Comparison of ENCODE assay signal across 20 cellular contexts in genomic region chr1:211741116-211741515, GRCh38.
A peak's percentile ranks its signal among the peaks of the same experiment; 100 is the strongest.
DNase-seq lines count a peak whose midpoint lies in the region; ATAC-seq, FAIRE-seq and TF ChIP-seq lines count a peak whose summit lies in the region.
"Had no signal": no experiment of that assay in that cellular context is flagged by ENCODE, and none has a peak within 500 bp of the region (broad histone marks: within the 10 kb centered on the region; RNA-seq: fewer than 3 reads in every experiment).

No MANE protein-coding gene starts in this region.

- H2AFZ ChIP-seq in OCI-LY7 (ENCODE audit: low read length): no peak overlapping the region
- H2AFZ ChIP-seq: PC-9 had no signal

- H3K4me1 ChIP-seq in OCI-LY7 (ENCODE audit: insufficient read depth, low read length, poor library complexity, severe bottlenecking) (peaks cover 23% of the 10 kb centered on the region), small intestine (ENCODE audit: control insufficient read depth in 2 of 2, insufficient read depth in 1 of 2, low read depth in 1 of 2, low read length in 1 of 2) (no peaks in the 10 kb centered on the region)

- H3K27ac ChIP-seq in OCI-LY7 (ENCODE audit: low read depth, low read length, poor library complexity, severe bottlenecking): no peak overlapping the region
- H3K27ac ChIP-seq in cingulate gyrus (ENCODE audit: low read depth, low read length): peak overlapping the region; percentile 73
- H3K27ac ChIP-seq in small intestine (ENCODE audit: low read depth in 1 of 2, low read length in 1 of 2): no peak overlapping the region
- H3K27ac ChIP-seq: C4-2B, heart right ventricle, PC-9, VCaP had no signal

- H3K4me3 ChIP-seq in OCI-LY7 (ENCODE audit: low read depth, low read length, poor library complexity, severe bottlenecking) (no peak overlapping the region), small intestine (ENCODE audit: low read depth in 1 of 2, low read length in 2 of 2) (no peak overlapping the region)
- H3K4me3 ChIP-seq: heart right ventricle, PC-9 had no signal

- WGBS in small intestine, 3 donors: 65 to 72% (median 65%) methylated on average over 9 of the region's 9 CpGs

- H3K36me3 ChIP-seq in OCI-LY7 (ENCODE audit: insufficient read depth, low read length) (no peaks in the 10 kb centered on the region), small intestine (ENCODE audit: control insufficient read depth in 2 of 2, insufficient read depth in 2 of 2, low read length in 2 of 2) (peaks cover 0 to 2% of the 10 kb centered on the region in 2 donors)

- H3K4me2 ChIP-seq in OCI-LY7 (ENCODE audit: low read length): no peak overlapping the region
- H3K4me2 ChIP-seq: PC-9 had no signal

- no peaks in the 10 kb centered on the region for H3K9me2 ChIP-seq in OCI-LY7 (ENCODE audit: insufficient read depth, low read length)

- no TSS peak for BruUV-seq in OCI-LY7 (replicated peaks; lab: Mats Ljungman, UMichigan)

- intact Hi-C loops in OCI-LY7 (cut with micrococcal nuclease; ENCODE audit: unreplicated experiment): no loop called here

- H3K9me3 ChIP-seq in OCI-LY7 (ENCODE audit: low read length) (no peaks in the 10 kb centered on the region), small intestine (ENCODE audit: control insufficient read depth, low read depth) (no peaks in the 10 kb centered on the region)
- H3K9me3 ChIP-seq: heart right ventricle had no signal

- CTCF ChIA-PET in OCI-LY7 (lab: Charles Lee; ENCODE audit: unreplicated experiment): no interaction called here

- TF ChIP-seq CTCF in OCI-LY7 (conservative IDR thresholded peaks at IDR 0.05; ENCODE audit: low read length): 0 out of 2 replicates have a peak, but pooled peaks have one; percentile 17

- no peak for ATAC-seq in HG02571 (IDR thresholded peaks at IDR 0.05; ENCODE audit: unreplicated experiment)
- ATAC-seq: activated naive CD8-positive, alpha-beta T cell treated with anti-CD3 and anti-CD28 coated beads, Interleukin-2, amount 50 U/mL, for 24 hours; heart right ventricle had no signal

- no peaks in the 10 kb centered on the region for H3K79me2 ChIP-seq in OCI-LY7 (ENCODE audit: insufficient read depth, low read depth, low read length)

- POLR2A ChIA-PET in OCI-LY7 (lab: Charles Lee): interaction anchor here (1.0 to 1.2 kb wide), 2 partner anchors 12 to 40 kb away, joined by 3 to 5 read pairs; no protein-coding TSS in a partner anchor

- no peak for FAIRE-seq in small intestine (lab: Jason Lieb, UNC)
- FAIRE-seq: A204.1, keratinocyte had no signal

- DNase-seq in NCI-H82 (lab: John Stamatoyannopoulos, UW) (peak; percentile 50), NCI-H82 treated with DMSO at 0.1 percent for 48 hours (lab: John Stamatoyannopoulos, UW; ENCODE audit: unreplicated experiment) (no peak), OCI-LY7 (ENCODE audit: low spot score) (no peak), small intestine (peak; percentile 17), COLO829 (ENCODE audit: low spot score) (no peak), NCI-H446 treated with DMSO at 0.1 percent for 48 hours (lab: John Stamatoyannopoulos, UW) (no peak)
- DNase-seq: activated naive CD8-positive, alpha-beta T cell treated with anti-CD3 and anti-CD28 coated beads, Interleukin-2, amount 50 U/mL, for 24 hours; effector CD4-positive, alpha-beta T cell; heart right ventricle; IMR-90; NCI-H2081; NCI-H510A treated with DMSO at 0.1 percent for 48 hours; trophoblast cell had no signal

- H3K27me3 ChIP-seq in small intestine (ENCODE audit: control insufficient read depth in 2 of 2, insufficient read depth in 2 of 2, low read length in 2 of 2): no peaks in the 10 kb centered on the region

- H4K20me1 ChIP-seq in OCI-LY7 (ENCODE audit: insufficient read depth, low read length): no peaks in the 10 kb centered on the region

Comparison
In these comparisons a context has a peak if more than half of its experiments do, and no peak if none do; other contexts are left out.
1. DNase-seq: peak in NCI-H82 (single experiment) and small intestine (single experiment); none in NCI-H82 treated with DMSO at 0.1 percent for 48 hours (single experiment), OCI-LY7 (single experiment), COLO829 (single experiment) and NCI-H446 treated with DMSO at 0.1 percent for 48 hours (single experiment).